ENCODE assay signal across 29 cellular contexts in the genomic region with DNA sequence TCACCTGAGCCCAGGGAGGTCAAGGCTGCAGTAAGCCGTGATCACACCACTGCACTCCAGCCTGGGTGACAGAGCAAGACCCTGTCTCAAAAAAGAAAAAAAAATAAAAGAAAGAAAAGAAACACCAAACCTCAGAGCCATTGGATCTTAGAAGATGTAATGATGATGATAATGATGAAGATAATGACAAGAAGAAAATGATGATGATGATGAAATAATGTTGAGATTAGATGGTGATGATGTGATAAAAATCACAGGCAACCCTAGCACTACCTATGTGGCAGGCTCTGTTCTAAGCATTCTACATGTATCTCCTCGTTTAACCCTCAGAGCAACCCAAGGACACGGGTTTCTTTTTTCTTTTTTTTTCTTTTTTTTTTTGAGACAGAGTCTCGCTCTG. TPM values are rescaled to one million over a fixed set of nuclear protein-coding genes. Genes with fewer than 3 reads are reported as not detected.
"Had no signal": no experiment of that assay in that cellular context is flagged by ENCODE, and none has a peak within 500 bp of the region (broad histone marks: within the 10 kb centered on the region; RNA-seq: fewer than 3 reads in every experiment).

No MANE protein-coding gene starts in this region.

- H3K4me2 ChIP-seq: neural progenitor cell, smooth muscle cell had no signal

- DNase-seq: natural killer cell; occipital lobe; ovary; psoas muscle; right cardiac atrium; spleen; stimulated activated CD4-positive, alpha-beta T cell treated with anti-CD3 and anti-CD28 coated beads, Interleukin-12 subunit alpha, Interleukin-12 subunit beta, amount 100 ng/mL, for 4 hours; stimulated activated CD4-positive, alpha-beta T cell treated with anti-CD3 and anti-CD28 coated beads, Interleukin-1b, Interleukin-23, amount 100 ng/mL, for 48 hours; stimulated activated CD4-positive, alpha-beta T cell treated with anti-CD3 and anti-CD28 coated beads, Interleukin-4, amount 100 ng/mL, for 1 hour; stimulated activated CD4-positive, alpha-beta T cell treated with anti-CD3 and anti-CD28 coated beads, Interleukin-4, amount 100 ng/mL, for 4 hours; stimulated activated CD8-positive, alpha-beta memory T cell treated with anti-CD3 and anti-CD28 coated beads, Interleukin-4, amount 100 ng/mL, for 48 hours; stimulated activated naive CD4-positive, alpha-beta T cell; stimulated activated naive CD8-positive, alpha-beta T cell treated with anti-CD3 and anti-CD28 coated beads, Interleukin-15, amount 100 ng/mL, for 72 hours; stimulated activated naive CD8-positive, alpha-beta T cell treated with anti-CD3 and anti-CD28 coated beads, Interleukin-15, Interleukin-2, amounts not matched to agents 100 U/mL and 50 U/mL, for 24 hours; substantia nigra; testis; tibial artery; transverse colon; upper lobe of right lung; uterus had no signal

- H3K27ac ChIP-seq: neural progenitor cell, ovary, parathyroid adenoma, psoas muscle, skin epidermis, spleen, suprapubic skin, testis, tibial artery, transverse colon, upper lobe of right lung, uterus had no signal

- H3K27me3 ChIP-seq: neural progenitor cell, ovary, spleen, suprapubic skin, testis, tibial artery, transverse colon, upper lobe of right lung, uterus had no signal

- H3K9me3 ChIP-seq: ovary, psoas muscle, spleen, suprapubic skin, testis, tibial artery, transverse colon, upper lobe of right lung, uterus had no signal

- ATAC-seq: natural killer cell; psoas muscle; right cardiac atrium; sciatic nerve; stimulated activated memory B cell treated with anti-CD40 and anti-IgM and Interleukin-4, amounts not matched to agents 10 μg/mL and 1 μg/mL and 100 μg/mL, for 72 hours; stimulated activated naive CD8-positive, alpha-beta T cell treated with anti-CD3 and anti-CD28 coated beads, Interleukin-15, amount 100 ng/mL, for 72 hours; stimulated activated naive CD8-positive, alpha-beta T cell treated with anti-CD3 and anti-CD28 coated beads, Interleukin-15, Interleukin-2, amounts not matched to agents 100 U/mL and 50 U/mL, for 24 hours; upper lobe of right lung had no signal

- H3K36me3 ChIP-seq: neural progenitor cell, ovary, transverse colon, uterus had no signal

- H3K4me3 ChIP-seq: neural progenitor cell, ovary, psoas muscle, skin epidermis, smooth muscle cell, spleen, suprapubic skin, testis, tibial artery, transverse colon, upper lobe of right lung, uterus had no signal

- H3K4me1 ChIP-seq: neural progenitor cell, parathyroid adenoma, psoas muscle, spleen, testis, tibial artery, upper lobe of right lung, uterus had no signal

RNA-seq across cellular contexts. Expression of gene CYP2S1, which starts 51.1 kb away (rescaled TPM):
- total RNA-seq: osteoblast had no signal
- polyA plus RNA-seq: neural cell had no signal
